In the genomic region with DNA sequence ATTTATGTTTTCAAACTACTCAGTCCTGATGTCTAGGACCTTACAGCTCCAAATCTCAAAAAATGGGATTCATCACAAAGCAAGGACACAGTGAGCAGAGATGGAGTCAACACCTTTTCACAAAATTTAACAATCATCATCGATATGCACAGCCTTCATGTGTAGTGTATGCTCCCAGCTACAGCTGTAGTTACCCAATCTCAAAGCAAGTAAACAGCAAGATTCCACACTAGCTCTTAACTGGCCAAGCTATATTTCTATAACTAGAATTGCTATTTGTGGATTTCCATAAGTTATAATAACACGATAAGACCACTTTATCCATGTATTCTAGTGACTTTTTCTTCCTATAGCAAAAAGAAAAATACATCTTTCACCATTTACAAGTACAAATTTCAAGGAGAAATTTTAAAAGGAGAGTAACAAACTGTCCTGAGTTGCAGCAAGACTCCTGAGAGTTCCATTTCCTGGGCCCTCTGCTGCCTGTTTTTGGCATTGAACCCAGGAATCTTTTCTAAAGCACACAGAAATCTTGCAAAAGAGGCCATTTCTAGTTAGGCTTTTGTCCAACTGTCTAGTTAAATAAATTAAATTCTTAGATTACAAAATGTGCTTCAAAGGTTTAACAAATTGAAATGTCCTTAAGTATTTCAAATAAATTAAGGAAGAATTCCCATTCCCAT, we compare ENCODE assay signal across 12 cellular contexts.
DNase-seq lines count a peak whose midpoint lies in the region; ATAC-seq, FAIRE-seq and TF ChIP-seq lines count a peak whose summit lies in the region.
"Had no signal": no experiment of that assay in that cellular context is flagged by ENCODE, and none has a peak within 500 bp of the region (broad histone marks: within the 10 kb centered on the region; RNA-seq: fewer than 3 reads in every experiment).

No MANE protein-coding gene starts in this region.

- ATAC-seq in HG02973 (IDR thresholded peaks at IDR 0.05; ENCODE audit: unreplicated experiment) (no peak), GM21528 (IDR thresholded peaks at IDR 0.05; ENCODE audit: low FRiP score, unreplicated experiment) (no peak)

- FAIRE-seq in H54 (lab: Jason Lieb, UNC) = peak; percentile 36
- FAIRE-seq: small intestine had no signal

- no peak overlapping the region for H3K27ac Mint-ChIP-seq in activated naive CD4-positive, alpha-beta T cell treated with anti-CD3 and anti-CD28 coated beads, Interleukin-2, amount 10 ng/mL, durations not matched to agents 7 days and 5 days
- H3K27ac Mint-ChIP-seq: stimulated activated naive B cell treated with anti-CD40 and anti-IgM and Interleukin-4, amounts not matched to agents 10 μg/mL and 1 μg/mL and 100 μg/mL, for 72 hours had no signal

- no peak for DNase-seq in AG04449 (ENCODE audit: low read depth, low spot score)
- no peak for DNase-seq in H54 (ENCODE audit: insufficient read length, low spot score)
- DNase-seq in SK-N-MC (ENCODE audit: low read depth, low spot score) = no peak
- peak; percentile 48 for DNase-seq in inferior parietal cortex (ENCODE audit: extremely low spot score)
- DNase-seq in activated naive CD4-positive, alpha-beta T cell treated with anti-CD3 and anti-CD28 coated beads, Interleukin-2, amount 10 ng/mL, durations not matched to agents 7 days and 5 days = no peak
- no peak for DNase-seq in activated CD4-positive, alpha-beta T cell treated with anti-CD3 and anti-CD28 coated beads, Interleukin-2, amount 50 U/mL, for 1 hour
- DNase-seq: activated naive CD4-positive, alpha-beta T cell treated with anti-CD3 and anti-CD28 coated beads, Interleukin-2, amount 50 U/mL, for 16 hours; stimulated activated naive B cell treated with anti-CD40 and anti-IgM and Interleukin-4, amounts not matched to agents 10 μg/mL and 1 μg/mL and 100 μg/mL, for 72 hours had no signal

- H3K9me3 Mint-ChIP-seq in activated naive CD4-positive, alpha-beta T cell treated with anti-CD3 and anti-CD28 coated beads, Interleukin-2, amount 10 ng/mL, durations not matched to agents 7 days and 5 days = no peaks in the 10 kb centered on the region
- H3K9me3 Mint-ChIP-seq: stimulated activated naive B cell treated with anti-CD40 and anti-IgM and Interleukin-4, amounts not matched to agents 10 μg/mL and 1 μg/mL and 100 μg/mL, for 72 hours had no signal

- POLR2A ChIA-PET in AG04449 (lab: Yijun Ruan, JAX) = no interaction called here

- CTCF ChIA-PET in AG04449 (lab: Yijun Ruan, JAX) = interaction anchor here (0.9 to 2.0 kb wide), 6 partner anchors 9 to 796 kb away, joined by 3 to 6 read pairs (median 4); no protein-coding TSS in a partner anchor
- CTCF ChIA-PET in activated naive CD4-positive, alpha-beta T cell treated with anti-CD3 and anti-CD28 coated beads, Interleukin-2, amount 10 ng/mL, durations not matched to agents 7 days and 5 days (lab: Charles Lee) = interaction anchor here (0.9 kb wide), 2 partner anchors 200 to 516 kb away, joined by 3 to 7 read pairs; no protein-coding TSS in a partner anchor

- H3K4me3 ChIP-seq in AG04449 (ENCODE audit: low read depth, low read length) (no peak overlapping the region), SK-N-MC (no peak overlapping the region)

- no peaks in the 10 kb centered on the region for H3K27me3 Mint-ChIP-seq in activated naive CD4-positive, alpha-beta T cell treated with anti-CD3 and anti-CD28 coated beads, Interleukin-2, amount 10 ng/mL, durations not matched to agents 7 days and 5 days

- H3K9me3 ChIP-seq in SK-N-MC (ENCODE audit: low read depth, low read length) = no peaks in the 10 kb centered on the region

- no peaks in the 10 kb centered on the region for H3K36me3 Mint-ChIP-seq in activated naive CD4-positive, alpha-beta T cell treated with anti-CD3 and anti-CD28 coated beads, Interleukin-2, amount 10 ng/mL, durations not matched to agents 7 days and 5 days
- H3K36me3 Mint-ChIP-seq: stimulated activated naive B cell treated with anti-CD40 and anti-IgM and Interleukin-4, amounts not matched to agents 10 μg/mL and 1 μg/mL and 100 μg/mL, for 72 hours had no signal

- H3K9ac ChIP-seq in SK-N-MC (ENCODE audit: insufficient read length) = no peak overlapping the region

- no peaks in the 10 kb centered on the region for H3K4me1 Mint-ChIP-seq in activated naive CD4-positive, alpha-beta T cell treated with anti-CD3 and anti-CD28 coated beads, Interleukin-2, amount 10 ng/mL, durations not matched to agents 7 days and 5 days
- H3K4me1 Mint-ChIP-seq: stimulated activated naive B cell treated with anti-CD40 and anti-IgM and Interleukin-4, amounts not matched to agents 10 μg/mL and 1 μg/mL and 100 μg/mL, for 72 hours had no signal

- H3K27ac ChIP-seq in SK-N-MC = peak overlapping the region; percentile 33; the same call in 1 of the 2 replicates
- H3K27ac ChIP-seq: epithelial cell of prostate had no signal

- peak; percentile 17 for TF ChIP-seq CTCF in AG04449 (IDR thresholded peaks at IDR 0.05; ENCODE audit: insufficient read depth, low read length, missing control alignments)

- H3K36me3 ChIP-seq in SK-N-MC (ENCODE audit: insufficient read depth, low read length) = no peaks in the 10 kb centered on the region

- TF ChIP-seq POLR2A in H54 (IDR thresholded peaks at IDR 0.05; ENCODE audit: low read depth, low read length) = no peak

- H3K4me3 Mint-ChIP-seq in activated naive CD4-positive, alpha-beta T cell treated with anti-CD3 and anti-CD28 coated beads, Interleukin-2, amount 10 ng/mL, durations not matched to agents 7 days and 5 days = no peak overlapping the region
- H3K4me3 Mint-ChIP-seq: stimulated activated naive B cell treated with anti-CD40 and anti-IgM and Interleukin-4, amounts not matched to agents 10 μg/mL and 1 μg/mL and 100 μg/mL, for 72 hours had no signal
